Comparison of ENCODE assay signal across 20 cellular contexts in genomic region chr17:77185137-77185536, GRCh38. TPM values are rescaled to one million over a fixed set of nuclear protein-coding genes. Genes with fewer than 3 reads are reported as not detected.
DNase-seq lines count a peak whose midpoint lies in the region; ATAC-seq and TF ChIP-seq lines count a peak whose summit lies in the region.
"Had no signal": no experiment of that assay in that cellular context is flagged by ENCODE, and none has a peak within 500 bp of the region (broad histone marks: within the 10 kb centered on the region; RNA-seq: fewer than 3 reads in every experiment).

No MANE protein-coding gene starts in this region.

- POLR2A ChIA-PET in Panc1 (lab: Charles Lee): no interaction called here

- H3F3A ChIP-seq in GM23248 (ENCODE audit: insufficient read depth): peaks cover 31% of the 10 kb centered on the region

- peak overlapping the region; percentile 16; the same call in 1 of the 2 replicates for H3K9ac ChIP-seq in GM23248

- H3K4me3 ChIP-seq in GM23248 (no peak overlapping the region), Panc1 (ENCODE audit: low read depth in 2 of 2, low read length in 2 of 2) (no peak overlapping the region), heart left ventricle (no peak overlapping the region)
- H3K4me3 ChIP-seq: coronary artery, lower lobe of right lung, SK-N-MC, uterus had no signal

- H2AFZ ChIP-seq in GM23248: no peak overlapping the region

- H3K27ac Mint-ChIP-seq in effector memory CD8-positive, alpha-beta T cell: no peak overlapping the region
- H3K27ac Mint-ChIP-seq: CD4-positive, alpha-beta memory T cell; naive B cell had no signal

- H3K27me3 ChIP-seq in GM23248 (replicated peaks; ENCODE audit: insufficient read depth) (no peaks in the 10 kb centered on the region), Panc1 (ENCODE audit: control insufficient read depth, insufficient read depth, low read length) (no peaks in the 10 kb centered on the region), heart left ventricle (no peaks in the 10 kb centered on the region)
- H3K27me3 ChIP-seq: uterus had no signal

- intact Hi-C loops in Panc1 (cut with micrococcal nuclease; ENCODE audit: unreplicated experiment) (no loop called here), heart left ventricle (cut with DNase I) (loop anchor here in 4 of 10 donors (5.0 kb wide), 3 partner anchors 33 to 43 kb away; partner anchors contain the start of gene SEC14L1 (in 1 of the 4)), sciatic nerve (cut with DNase I) (no loop called here)

- H3K36me3 ChIP-seq in GM23248 (ENCODE audit: low read depth) (no peaks in the 10 kb centered on the region), Panc1 (ENCODE audit: control insufficient read depth, insufficient read depth, low read length) (no peaks in the 10 kb centered on the region; the same call in 1 of the 2 replicates), heart left ventricle (no peaks in the 10 kb centered on the region)
- H3K36me3 ChIP-seq: lower lobe of right lung, uterus had no signal

- H3K4me1 ChIP-seq in GM23248 (ENCODE audit: insufficient read depth): peaks cover 38% of the 10 kb centered on the region
- peaks cover 79% of the 10 kb centered on the region for H3K4me1 ChIP-seq in Panc1 (ENCODE audit: control insufficient read depth, insufficient read depth, low read length)
- H3K4me1 ChIP-seq in heart left ventricle: peaks cover 13 to 96% (median 80%) of the 10 kb centered on the region in 12 donors
- H3K4me1 ChIP-seq: uterus had no signal

- H3K4me1 Mint-ChIP-seq in effector memory CD8-positive, alpha-beta T cell (ENCODE audit: low read depth in 2 of 2): peaks cover 21 to 38% of the 10 kb centered on the region in 2 donors

- H3K4me2 ChIP-seq in GM23248 (ENCODE audit: unreplicated experiment): no peak overlapping the region

- no peak for TF ChIP-seq POLR2A in heart left ventricle (IDR thresholded peaks at IDR 0.05)

- H3K9me3 Mint-ChIP-seq in effector memory CD8-positive, alpha-beta T cell: no peaks in the 10 kb centered on the region
- H3K9me3 Mint-ChIP-seq: CD4-positive, alpha-beta memory T cell; naive B cell had no signal

- H3K4me3 Mint-ChIP-seq in effector memory CD8-positive, alpha-beta T cell: no peak overlapping the region
- H3K4me3 Mint-ChIP-seq: naive B cell had no signal

- H3K27me3 Mint-ChIP-seq in effector memory CD8-positive, alpha-beta T cell: no peaks in the 10 kb centered on the region
- H3K27me3 Mint-ChIP-seq: CD4-positive, alpha-beta memory T cell; naive B cell had no signal

- 69 to 73% methylated on average over 7 of the region's 7 CpGs for WGBS in GM23248 (ENCODE audit: low coverage in 1 of 2, low lambda C conversion rate in 2 of 2, missing lambda C conversion rate in 2 of 2), 2 experiments
- 34 to 39% (median 37%) methylated on average over 7 of the region's 7 CpGs for WGBS in heart left ventricle, 4 donors

- TF ChIP-seq CTCF in Panc1 (IDR thresholded peaks at IDR 0.05) (no peak), heart left ventricle (IDR thresholded peaks at IDR 0.05) (no peak)

- peak overlapping the region; percentile 61 for H3K27ac ChIP-seq in GM23248
- H3K27ac ChIP-seq in Panc1 (ENCODE audit: low read length): peak overlapping the region; percentile 37
- H3K27ac ChIP-seq in heart left ventricle: peak overlapping the region in 10 of 12 donors; percentile 20 to 66 (median 46)
- H3K27ac ChIP-seq: coronary artery, lower lobe of right lung, SK-N-MC had no signal

- CTCF ChIA-PET in Panc1 (lab: Charles Lee): no interaction called here

- peaks cover 3% of the 10 kb centered on the region for H3K36me3 Mint-ChIP-seq in effector memory CD8-positive, alpha-beta T cell (ENCODE audit: insufficient read depth)
- H3K36me3 Mint-ChIP-seq: naive B cell had no signal

- H4K20me1 ChIP-seq in GM23248 (ENCODE audit: insufficient read depth): peaks cover 13% of the 10 kb centered on the region; the same call in 1 of the 2 replicates

- peak; percentile 73 for ATAC-seq in Panc1
- peak; percentile 52 to 69 (median 63) for ATAC-seq in heart left ventricle
- ATAC-seq in sciatic nerve: peak; percentile 34
- ATAC-seq in effector memory CD8-positive, alpha-beta T cell (replicated peaks): no peak
- ATAC-seq in GM19397 (IDR thresholded peaks at IDR 0.05; ENCODE audit: unreplicated experiment): no peak
- no peak for ATAC-seq in GM18498 (IDR thresholded peaks at IDR 0.05; ENCODE audit: unreplicated experiment)

- no peaks in the 10 kb centered on the region for H3K9me2 ChIP-seq in GM23248 (ENCODE audit: insufficient read depth)

- BruUV-seq in Panc1 (replicated peaks; lab: Mats Ljungman, UMichigan): no TSS peak

- DNase-seq in GM23248 (peak; percentile 27), Panc1 (ENCODE audit: low read depth, low spot score) (no peak), heart left ventricle (no peak), sciatic nerve (ENCODE audit: low spot score) (no peak), HCEC 1CT (no peak)
- DNase-seq in effector memory CD8-positive, alpha-beta T cell: no peak
- DNase-seq: activated CD4-positive, alpha-beta T cell treated with anti-CD3 and anti-CD28 coated beads for 4 hours; activated gamma-delta T cell; amniotic stem cell; CD4-positive, alpha-beta memory T cell; lower lobe of right lung; naive B cell; NCI-H1930; NCI-H446 treated with DMSO at 0.1 percent for 48 hours; stimulated activated naive CD4-positive, alpha-beta T cell; uterus had no signal

- no peaks in the 10 kb centered on the region for H3K9me3 ChIP-seq in GM23248 (ENCODE audit: low read depth)
- H3K9me3 ChIP-seq in Panc1 (ENCODE audit: control insufficient read depth, insufficient read depth, low read depth, low read length): no peaks in the 10 kb centered on the region
- H3K9me3 ChIP-seq in heart left ventricle: no peaks in the 10 kb centered on the region
- H3K9me3 ChIP-seq: lower lobe of right lung, uterus had no signal

- H3K79me2 ChIP-seq in GM23248 (ENCODE audit: insufficient read depth): peaks cover 100% of the 10 kb centered on the region

- in situ Hi-C loops in GM23248 (cut with MboI): no loop called here
- in situ Hi-C loops in Panc1 (cut with HindIII; ENCODE audit: low pct_unique_long_range_greater_than_20kb, low sequenced_read_pairs): no loop called here

RNA-seq across cellular contexts. Expression of gene SEC14L1, which starts 44.4 kb away (rescaled TPM):
- 24.4 and 27.4 TPM in 2 replicates for total RNA-seq in GM23248 (2014; rRNA removed; shearing (Covaris generic))
- 26.8 and 29.9 TPM in 2 replicates for polyA plus RNA-seq in GM23248 (2016; fragmentation: Nextera tagmentation; extraction: Ambion mirVana)
- 279 TPM for total RNA-seq in Panc1 (2021; ENCODE audit: unreplicated experiment)
- polyA plus RNA-seq in Panc1 (2012; ENCODE audit: insufficient read length): 156 TPM
- total RNA-seq in heart left ventricle: 100 to 1,000 TPM in 1 of 9 donors, 10 to 100 TPM in 8; 43.6 to 116 (median 53.7) TPM
- polyA plus RNA-seq in heart left ventricle: 10 to 100 TPM; 26.6 to 69.5 TPM
- total RNA-seq in sciatic nerve: 130 TPM

Comparison
In these comparisons a context has a peak if more than half of its experiments do, and no peak if none do; other contexts are left out.
1. ATAC-seq: peak in Panc1 (single experiment), heart left ventricle (4 of 4) and sciatic nerve (single experiment); none in effector memory CD8-positive, alpha-beta T cell (single experiment), GM19397 (single experiment) and GM18498 (single experiment).
2. Peak in every context shown above with its lines, with median percentiles within 50 percentile points of each other: H3K27ac ChIP-seq.